8 cellular contexts compared by ENCODE assay signal in the genomic region with DNA sequence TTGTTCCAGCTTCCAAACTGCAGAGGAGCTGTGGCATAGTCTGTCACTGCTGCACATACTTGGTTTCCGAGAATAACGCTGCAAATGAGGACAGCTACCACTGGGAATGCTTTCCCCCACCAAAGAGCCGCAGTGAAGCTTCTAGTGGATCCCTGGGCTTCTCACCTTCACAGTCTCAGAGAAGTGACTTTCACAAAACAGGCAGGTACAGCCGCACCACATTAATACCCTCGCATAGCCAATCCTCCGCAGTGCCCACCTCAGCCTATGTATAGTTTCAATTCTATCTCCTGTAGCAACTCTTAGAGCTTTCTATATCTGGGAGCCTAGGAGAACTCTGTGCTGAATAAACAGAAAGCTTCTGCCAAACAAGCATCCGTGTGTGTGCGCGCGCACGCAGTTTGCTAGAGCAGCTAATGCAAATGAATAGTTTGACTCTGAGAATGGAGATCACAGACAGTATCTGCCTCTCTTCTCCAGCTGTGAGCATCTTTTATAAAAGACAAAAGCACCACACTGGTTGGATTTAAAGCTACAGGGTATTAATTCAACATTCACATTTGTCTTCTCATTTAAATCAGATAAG.
DNase-seq lines count a peak whose midpoint lies in the region; ATAC-seq, FAIRE-seq and TF ChIP-seq lines count a peak whose summit lies in the region.

No MANE protein-coding gene starts in this region.

- H3K4me1 Mint-ChIP-seq in astrocyte (ENCODE audit: low read depth, unreplicated experiment): peaks cover 30% of the 10 kb centered on the region
- H3K4me1 Mint-ChIP-seq in activated naive CD8-positive, alpha-beta T cell treated with anti-CD3 and anti-CD28 coated beads, Interleukin-2, amount 50 U/mL, for 24 hours: peaks cover 5% of the 10 kb centered on the region
- peaks cover 12% of the 10 kb centered on the region for H3K4me1 Mint-ChIP-seq in activated T-helper 17 cell treated with anti-CD3 and anti-CD28 coated beads, Interleukin-2, amount 50 U/mL, for 72 hours

- peak overlapping the region; percentile 81 for H3K4me3 Mint-ChIP-seq in astrocyte (ENCODE audit: unreplicated experiment)
- no peak overlapping the region for H3K4me3 Mint-ChIP-seq in activated naive CD8-positive, alpha-beta T cell treated with anti-CD3 and anti-CD28 coated beads, Interleukin-2, amount 50 U/mL, for 24 hours
- no peak overlapping the region for H3K4me3 Mint-ChIP-seq in activated T-helper 17 cell treated with anti-CD3 and anti-CD28 coated beads, Interleukin-2, amount 50 U/mL, for 72 hours

- H2AFZ ChIP-seq in astrocyte (ENCODE audit: low read depth, low read length) (peak overlapping the region; percentile 46), PC-3 (ENCODE audit: low read length) (no peak overlapping the region)

- no TSS peak for BruUV-seq in PC-3 (replicated peaks; lab: Mats Ljungman, UMichigan)

- H3F3A ChIP-seq in PC-3 (ENCODE audit: low read length, unreplicated experiment): no peaks in the 10 kb centered on the region

- POLR2A ChIA-PET in PC-3 (lab: Charles Lee; ENCODE audit: unreplicated experiment): no interaction called here

- intact Hi-C loops in PC-3 (cut with micrococcal nuclease): no loop called here

- H4K20me1 ChIP-seq in astrocyte (ENCODE audit: insufficient read depth, low read length) (peaks cover 15% of the 10 kb centered on the region), PC-3 (ENCODE audit: low read length) (no peaks in the 10 kb centered on the region)

- H3K27ac ChIP-seq in HUES6 (ENCODE audit: low read depth, low read length): 0 out of 2 replicates have a peak overlapping the region, but pooled peaks have one; percentile 30
- H3K27ac ChIP-seq in astrocyte (ENCODE audit: low read depth, low read length): no peak overlapping the region
- no peak overlapping the region for H3K27ac ChIP-seq in PC-3 (ENCODE audit: low read length)

- H3K27ac Mint-ChIP-seq in astrocyte (ENCODE audit: unreplicated experiment): peak overlapping the region; percentile 91
- H3K27ac Mint-ChIP-seq in activated naive CD8-positive, alpha-beta T cell treated with anti-CD3 and anti-CD28 coated beads, Interleukin-2, amount 50 U/mL, for 24 hours: no peak overlapping the region
- H3K27ac Mint-ChIP-seq in activated T-helper 17 cell treated with anti-CD3 and anti-CD28 coated beads, Interleukin-2, amount 50 U/mL, for 72 hours: no peak overlapping the region

- CTCF ChIA-PET in PC-3 (lab: Charles Lee): no interaction called here

- H3K27me3 Mint-ChIP-seq in astrocyte (ENCODE audit: low read depth, unreplicated experiment): no peaks in the 10 kb centered on the region
- H3K27me3 Mint-ChIP-seq in activated naive CD8-positive, alpha-beta T cell treated with anti-CD3 and anti-CD28 coated beads, Interleukin-2, amount 50 U/mL, for 24 hours: no peaks in the 10 kb centered on the region
- no peaks in the 10 kb centered on the region for H3K27me3 Mint-ChIP-seq in activated T-helper 17 cell treated with anti-CD3 and anti-CD28 coated beads, Interleukin-2, amount 50 U/mL, for 72 hours

- H3K36me3 ChIP-seq in HUES6 (ENCODE audit: control insufficient read depth, insufficient read depth, low read length) (no peaks in the 10 kb centered on the region), astrocyte (ENCODE audit: insufficient read depth, low read length) (no peaks in the 10 kb centered on the region), PC-3 (ENCODE audit: low read depth, low read length) (no peaks in the 10 kb centered on the region)

- H3K27me3 ChIP-seq in HUES6 (ENCODE audit: control insufficient read depth, insufficient read depth, low read length) (no peaks in the 10 kb centered on the region), astrocyte (ENCODE audit: insufficient read depth, low read length) (no peaks in the 10 kb centered on the region), PC-3 (ENCODE audit: low read length) (no peaks in the 10 kb centered on the region)

- no peaks in the 10 kb centered on the region for H3K9me2 ChIP-seq in PC-3 (replicated peaks; ENCODE audit: low read length)

- TF ChIP-seq CTCF in astrocyte (IDR thresholded peaks at IDR 0.05; ENCODE audit: insufficient read depth, low read depth, low read length): no peak
- TF ChIP-seq CTCF in PC-3 (conservative IDR thresholded peaks at IDR 0.05; ENCODE audit: low read depth, low read length): no peak

- H3K4me2 ChIP-seq in astrocyte (ENCODE audit: low read length): peak overlapping the region; percentile 86
- H3K4me2 ChIP-seq in PC-3 (ENCODE audit: low read length): no peak overlapping the region

- no peak for FAIRE-seq in astrocyte (lab: Jason Lieb, UNC)

- H3K4me1 ChIP-seq in HUES6 (ENCODE audit: control insufficient read depth, insufficient read depth, low read length) (peaks cover 45% of the 10 kb centered on the region), astrocyte (ENCODE audit: insufficient read depth, low read length) (peaks cover 8% of the 10 kb centered on the region), PC-3 (ENCODE audit: insufficient read depth, low read length) (peaks cover 4% of the 10 kb centered on the region; the same call in 1 of the 2 replicates)

- H3K9me3 Mint-ChIP-seq in astrocyte (ENCODE audit: unreplicated experiment): peaks cover 3% of the 10 kb centered on the region
- no peaks in the 10 kb centered on the region for H3K9me3 Mint-ChIP-seq in activated naive CD8-positive, alpha-beta T cell treated with anti-CD3 and anti-CD28 coated beads, Interleukin-2, amount 50 U/mL, for 24 hours
- no peaks in the 10 kb centered on the region for H3K9me3 Mint-ChIP-seq in activated T-helper 17 cell treated with anti-CD3 and anti-CD28 coated beads, Interleukin-2, amount 50 U/mL, for 72 hours

- H3K4me3 ChIP-seq in HUES6 (ENCODE audit: low read depth, low read length) (peak overlapping the region; percentile 40), astrocyte (ENCODE audit: insufficient read depth, low read depth, low read length) (peak overlapping the region; percentile 56), PC-3 (ENCODE audit: low read length) (no peak overlapping the region)

- H3K9ac ChIP-seq in HUES6 (ENCODE audit: low read length) (peak overlapping the region; percentile 31), astrocyte (ENCODE audit: low read length) (peak overlapping the region; percentile 63), PC-3 (ENCODE audit: low read length) (no peak overlapping the region)

- H3K79me2 ChIP-seq in astrocyte (ENCODE audit: insufficient read depth, low read length) (peaks cover 5% of the 10 kb centered on the region), PC-3 (ENCODE audit: low read length) (peaks cover 46% of the 10 kb centered on the region; the same call in 1 of the 2 replicates)

- DNase-seq in astrocyte (ENCODE audit: low read depth) (peak; percentile 55), iPS DF 4.7 (ENCODE audit: extremely low read depth, low spot score) (peak; percentile 33), renal cortical epithelial cell (ENCODE audit: low read depth) (peak; percentile 39), NCI-H2171 treated with DMSO at 0.1 percent for 48 hours (lab: John Stamatoyannopoulos, UW) (no peak), PC-3 (no peak)
- DNase-seq in activated naive CD8-positive, alpha-beta T cell treated with anti-CD3 and anti-CD28 coated beads, Interleukin-2, amount 50 U/mL, for 24 hours: no peak

- H3K36me3 Mint-ChIP-seq in astrocyte (ENCODE audit: low read depth, unreplicated experiment): no peaks in the 10 kb centered on the region
- no peaks in the 10 kb centered on the region for H3K36me3 Mint-ChIP-seq in activated naive CD8-positive, alpha-beta T cell treated with anti-CD3 and anti-CD28 coated beads, Interleukin-2, amount 50 U/mL, for 24 hours (ENCODE audit: low read depth)
- H3K36me3 Mint-ChIP-seq in activated T-helper 17 cell treated with anti-CD3 and anti-CD28 coated beads, Interleukin-2, amount 50 U/mL, for 72 hours (ENCODE audit: low read depth): no peaks in the 10 kb centered on the region

- no peak for ATAC-seq in PC-3
- ATAC-seq in activated naive CD8-positive, alpha-beta T cell treated with anti-CD3 and anti-CD28 coated beads, Interleukin-2, amount 50 U/mL, for 24 hours: no peak
- no peak for ATAC-seq in activated T-helper 17 cell treated with anti-CD3 and anti-CD28 coated beads, Interleukin-2, amount 50 U/mL, for 72 hours (replicated peaks)

- H3K9me3 ChIP-seq in HUES6 (ENCODE audit: control insufficient read depth, insufficient read depth, low read depth, low read length) (no peaks in the 10 kb centered on the region), astrocyte (ENCODE audit: insufficient read depth, low read depth, low read length) (no peaks in the 10 kb centered on the region), PC-3 (ENCODE audit: low read length) (no peaks in the 10 kb centered on the region)

Comparison
In these comparisons a context has a peak if more than half of its experiments do, and no peak if none do; other contexts are left out.
1. DNase-seq: peak in astrocyte (single experiment), iPS DF 4.7 (single experiment) and renal cortical epithelial cell (single experiment); none in NCI-H2171 treated with DMSO at 0.1 percent for 48 hours (single experiment), PC-3 (single experiment) and activated naive CD8-positive, alpha-beta T cell treated with anti-CD3 and anti-CD28 coated beads, Interleukin-2, amount 50 U/mL, for 24 hours (single experiment).